ENCODE assay signal across 22 cellular contexts in genomic region chr13:107992542-107992941, GRCh38.
"Had no signal": no experiment of that assay in that cellular context is flagged by ENCODE, and none has a peak within 500 bp of the region (broad histone marks: within the 10 kb centered on the region; RNA-seq: fewer than 3 reads in every experiment).

No MANE protein-coding gene starts in this region.

- H3K9me3 ChIP-seq: breast epithelium, esophagus squamous epithelium, neutrophil had no signal

- ATAC-seq: activated CD8-positive, alpha-beta T cell treated with anti-CD3 and anti-CD28 coated beads, Interleukin-2, amount 10 ng/mL, durations not matched to agents 7 days and 5 days; activated naive CD4-positive, alpha-beta T cell treated with anti-CD3 and anti-CD28 coated beads, Interleukin-2, amount 50 U/mL, for 72 hours; activated T-cell treated with anti-CD3 and anti-CD28 coated beads, Interleukin-2, amount 50 U/mL, for 72 hours; naive thymus-derived CD8-positive, alpha-beta T cell had no signal

- H3K27me3 ChIP-seq: breast epithelium, dorsolateral prefrontal cortex, esophagus squamous epithelium, neutrophil, transverse colon had no signal

- H3K9ac ChIP-seq: parathyroid adenoma had no signal

- H3K36me3 ChIP-seq: breast epithelium, esophagus squamous epithelium, left ventricle myocardium inferior, neutrophil, transverse colon had no signal

- H3K4me1 ChIP-seq: breast epithelium, esophagus squamous epithelium, left ventricle myocardium inferior, parathyroid adenoma, transverse colon had no signal

- DNase-seq: activated B cell treated with CpG ODN at 0.5 μM for 24 hours; activated CD4-positive, alpha-beta T cell treated with anti-CD3 and anti-CD28 coated beads for 48 hours; activated CD8-positive, alpha-beta memory T cell treated with anti-CD3 and anti-CD28 coated beads, Interleukin-2, amount 50 U/mL, for 4 hours; activated CD8-positive, alpha-beta T cell treated with anti-CD3 and anti-CD28 coated beads, Interleukin-2, amount 10 ng/mL, durations not matched to agents 7 days and 5 days; activated gamma-delta T cell; activated T-cell treated with anti-CD3 and anti-CD28 coated beads, Interleukin-2, amount 50 U/mL, for 72 hours; anterior cingulate cortex; dorsolateral prefrontal cortex; esophagus squamous epithelium; foreskin fibroblast; glutamatergic neuron; left ventricle myocardium inferior; naive thymus-derived CD8-positive, alpha-beta T cell; retina; stimulated activated CD4-positive, alpha-beta T cell treated with anti-CD3 and anti-CD28 coated beads, Interleukin-4, amount 100 ng/mL, for 24 hours; stimulated activated naive CD4-positive, alpha-beta T cell treated with Interleukin-2 at 50 U/mL for 16 hours; substantia nigra; transverse colon had no signal

- H3K4me3 ChIP-seq: breast epithelium, dorsolateral prefrontal cortex, esophagus squamous epithelium, left ventricle myocardium inferior, transverse colon had no signal

- H3K27ac ChIP-seq: breast epithelium, dorsolateral prefrontal cortex, esophagus squamous epithelium, left ventricle myocardium inferior, neutrophil, parathyroid adenoma, transverse colon had no signal
